8 cellular contexts compared by ENCODE assay signal in genomic region chr1:116417678-116418077, GRCh38. TPM values are rescaled to one million over a fixed set of nuclear protein-coding genes. Genes with fewer than 3 reads are reported as not detected.
DNase-seq lines count a peak whose midpoint lies in the region; ATAC-seq and TF ChIP-seq lines count a peak whose summit lies in the region.

No MANE protein-coding gene starts in this region.

- peak overlapping the region; percentile 91 for H3K4me3 Mint-ChIP-seq in type B pancreatic cell

- no peaks in the 10 kb centered on the region for H3K36me3 ChIP-seq in cardiac muscle cell
- H3K36me3 ChIP-seq in breast epithelium, result no peaks in the 10 kb centered on the region
- H3K36me3 ChIP-seq in mesendoderm (ENCODE audit: control insufficient read depth, insufficient read depth, low read length), result no peaks in the 10 kb centered on the region

- H4K8ac ChIP-seq in mesendoderm (ENCODE audit: low read depth, low read length), result no peak overlapping the region

- H3K79me2 ChIP-seq in mesendoderm (ENCODE audit: control insufficient read depth, insufficient read depth, low read length), result no peaks in the 10 kb centered on the region

- H2AK5ac ChIP-seq in mesendoderm (ENCODE audit: low read length), result peak overlapping the region; percentile 41

- H3K27ac ChIP-seq in cardiac muscle cell, result peak overlapping the region; percentile 99
- H3K27ac ChIP-seq in breast epithelium, result peak overlapping the region; percentile 84 to 85
- no peak overlapping the region for H3K27ac ChIP-seq in mesendoderm (ENCODE audit: low read depth, low read length)

- H3K27me3 ChIP-seq in cardiac muscle cell (no peaks in the 10 kb centered on the region), breast epithelium (no peaks in the 10 kb centered on the region), mesendoderm (ENCODE audit: insufficient read depth, low read length, poor library complexity) (no peaks in the 10 kb centered on the region)

- H2BK120ac ChIP-seq in mesendoderm (ENCODE audit: low read depth, low read length), result peak overlapping the region; percentile 10

- intact Hi-C loops in left cardiac atrium (cut with DNase I) (loop anchor here in 1 of 2 donors (5.0 kb wide), 1 partner anchor 40 kb away; no protein-coding TSS in a partner anchor), breast epithelium (cut with DNase I; ENCODE audit: low total_unique reads) (no loop called here)

- TF ChIP-seq POLR2A in breast epithelium (IDR thresholded peaks at IDR 0.05), result no peak

- H3K4me3 ChIP-seq in cardiac muscle cell, result peak overlapping the region; percentile 49
- peak overlapping the region; percentile 66 to 75 (median 71) for H3K4me3 ChIP-seq in breast epithelium
- H3K4me3 ChIP-seq in mesendoderm (ENCODE audit: low read length), result peak overlapping the region; percentile 64

- H3K27me3 Mint-ChIP-seq in type B pancreatic cell, result no peaks in the 10 kb centered on the region

- H3K9me3 ChIP-seq in cardiac muscle cell (ENCODE audit: low read depth) (no peaks in the 10 kb centered on the region), breast epithelium (no peaks in the 10 kb centered on the region)

- H3K23ac ChIP-seq in mesendoderm (ENCODE audit: low read length), result no peak overlapping the region

- H3K4me1 ChIP-seq in cardiac muscle cell (ENCODE audit: low read depth) (peaks cover 70% of the 10 kb centered on the region), breast epithelium (peaks cover 0 to 14% of the 10 kb centered on the region in 2 donors), mesendoderm (ENCODE audit: control insufficient read depth, low read depth, low read length) (peaks cover 31% of the 10 kb centered on the region)

- H3K27ac Mint-ChIP-seq in type B pancreatic cell, result peak overlapping the region; percentile 82

- WGBS in mesendoderm (ENCODE audit: extremely low coverage, insufficient coverage, low lambda C conversion rate), result no CpG with 5 or more reads among the region's 6 CpGs

- ATAC-seq in left cardiac atrium, result no peak
- ATAC-seq in GM21825 (IDR thresholded peaks at IDR 0.05; ENCODE audit: unreplicated experiment), result no peak
- ATAC-seq in GM19023 (IDR thresholded peaks at IDR 0.05; ENCODE audit: unreplicated experiment), result no peak

- peak overlapping the region; percentile 91 for H3K9ac ChIP-seq in mesendoderm (ENCODE audit: low read length)

- no peaks in the 10 kb centered on the region for H3K9me3 Mint-ChIP-seq in type B pancreatic cell

- H3K4me1 Mint-ChIP-seq in type B pancreatic cell (ENCODE audit: unreplicated experiment), result peaks cover 26% of the 10 kb centered on the region

- TF ChIP-seq CTCF in cardiac muscle cell (IDR thresholded peaks at IDR 0.05; ENCODE audit: low read depth, low read length) (no peak), breast epithelium (IDR thresholded peaks at IDR 0.05) (no peak), type B pancreatic cell (conservative IDR thresholded peaks at IDR 0.05) (no peak)

- no peak for DNase-seq in cardiac muscle cell (ENCODE audit: low read depth in 1 of 2, low spot score in 1 of 2)
- DNase-seq in left cardiac atrium, result no peak
- DNase-seq in breast epithelium (ENCODE audit: low spot score in 2 of 2), result no peak
- DNase-seq in mesendoderm, result no peak
- no peak for DNase-seq in type B pancreatic cell (ENCODE audit: extremely low spot score, unreplicated experiment)
- DNase-seq in RKO (ENCODE audit: low spot score), result no peak

- H2BK5ac ChIP-seq in mesendoderm (ENCODE audit: low read length), result peak overlapping the region; percentile 3

- peak overlapping the region; percentile 94 for H4K5ac ChIP-seq in mesendoderm (ENCODE audit: low read length)

- peak overlapping the region; percentile 96 for H3K4ac ChIP-seq in mesendoderm (ENCODE audit: low read depth, low read length)

- peak overlapping the region; percentile 42 for H3K18ac ChIP-seq in mesendoderm (ENCODE audit: low read length)

- H3K36me3 Mint-ChIP-seq in type B pancreatic cell, result peaks cover 4% of the 10 kb centered on the region

- H2BK15ac ChIP-seq in mesendoderm (replicated peaks; ENCODE audit: low read depth), result no peak overlapping the region

- peak overlapping the region; percentile 98 for H3K56ac ChIP-seq in mesendoderm (ENCODE audit: low read length)

- H3K79me1 ChIP-seq in mesendoderm (ENCODE audit: low read length), result peaks cover 3% of the 10 kb centered on the region

- H3K4me2 ChIP-seq in mesendoderm (ENCODE audit: low read length), result peak overlapping the region; percentile 86

RNA-seq across cellular contexts. Expression of gene ATP1A1, which starts 44.6 kb away (rescaled TPM):
- total RNA-seq in cardiac muscle cell, result 754 and 1,350 TPM in 2 replicates
- 665 and 1,094 TPM in 2 replicates for polyA plus RNA-seq in cardiac muscle cell
- 100 to 1,000 TPM; 183 to 281 TPM for total RNA-seq in left cardiac atrium
- total RNA-seq in breast epithelium, result 100 to 1,000 TPM; 235 to 423 (median 331) TPM
- polyA plus RNA-seq in mesendoderm (2013, experiment 1 of 2), result 182 TPM
- polyA plus RNA-seq in mesendoderm (2013, experiment 2 of 2), result 180 TPM
- total RNA-seq in type B pancreatic cell (ENCODE audit: low replicate concordance), result 374 and 695 TPM in 2 replicates
